ENCODE assay signal across 34 cellular contexts in genomic region chr10:6706725-6707124, GRCh38.
"Had no signal": no experiment of that assay in that cellular context is flagged by ENCODE, and none has a peak within 500 bp of the region (broad histone marks: within the 10 kb centered on the region; RNA-seq: fewer than 3 reads in every experiment).

No MANE protein-coding gene starts in this region.

- DNase-seq: Karpas-422, Kasumi-1, MG63, MM.1S, MV-4-11, NCI-H1048, NCI-H1092, NCI-H1092 treated with DMSO at 0.1 percent for 48 hours, NCI-H1105, NCI-H1105 treated with DMSO at 0.1 percent for 48 hours, NCI-H1417, NCI-H1417 treated with DMSO at 0.1 percent for 48 hours, NCI-H1436, NCI-H1436 treated with DMSO at 0.1 percent for 48 hours, NCI-H146, NCI-H1694, NCI-H1694 treated with DMSO at 0.1 percent for 48 hours, NCI-H187, NCI-H187 treated with DMSO at 0.1 percent for 48 hours, NCI-H1930, NCI-H2029, NCI-H2029 treated with DMSO at 0.1 percent for 48 hours, NCI-H2081, NCI-H2081 treated with DMSO at 0.1 percent for 48 hours, NCI-H2107, NCI-H2171, NCI-H2171 treated with DMSO at 0.1 percent for 48 hours, NCI-H2227 treated with DMSO at 0.1 percent for 48 hours, NCI-H226, NCI-H345, NCI-H446, NCI-H446 treated with DMSO at 0.1 percent for 48 hours, NCI-H510A, NCI-H510A treated with DMSO at 0.1 percent for 48 hours had no signal

- H3K36me3 ChIP-seq: MG63 had no signal

- H3K9me3 ChIP-seq: MG63 had no signal

- H3K4me3 ChIP-seq: MG63 had no signal

- H3K27me3 ChIP-seq: MG63 had no signal
